ENCODE assay signal across 1 cellular context in the genomic region with DNA sequence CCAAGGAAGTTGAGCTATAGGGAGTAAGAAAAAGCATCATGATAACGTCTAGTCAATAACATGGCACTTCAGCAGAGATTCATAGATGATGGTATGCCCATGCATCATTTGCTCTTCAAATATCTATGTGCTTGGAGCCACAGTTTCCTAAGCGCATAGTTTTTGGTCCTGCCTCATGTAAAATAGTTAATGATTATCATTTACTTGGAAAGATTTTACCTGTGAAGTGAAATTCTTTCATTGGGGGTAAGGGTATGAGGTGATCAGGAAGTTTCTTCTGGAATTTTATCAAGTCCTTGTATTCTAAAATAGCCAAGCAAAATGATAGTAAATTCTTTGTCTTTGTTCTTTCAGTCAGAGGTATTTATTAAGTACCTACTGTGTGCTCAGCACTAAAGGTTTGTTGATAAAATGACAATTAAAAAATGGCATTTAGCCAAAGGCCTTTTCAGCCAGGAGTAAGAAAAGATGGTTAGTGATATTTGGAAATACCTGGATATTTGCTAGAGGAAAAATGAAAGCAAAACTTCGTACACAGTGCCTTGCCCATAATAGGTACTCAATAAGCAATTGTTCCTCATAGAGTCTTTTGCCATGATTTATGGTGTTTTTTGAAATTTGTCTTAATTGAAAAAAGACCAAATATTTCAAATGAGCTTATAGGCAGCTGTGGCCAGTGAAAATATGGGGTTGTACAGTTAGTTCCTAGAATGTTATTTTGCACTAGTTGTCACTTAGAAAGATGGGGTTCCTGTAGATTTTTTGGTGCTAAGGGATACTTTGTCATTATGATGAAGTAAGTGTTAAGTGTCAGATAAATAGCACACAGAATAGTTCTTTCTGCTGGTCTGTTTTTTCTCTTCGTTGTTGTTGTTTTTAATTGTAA.
TF ChIP-seq lines count a peak whose summit lies in the region.

No MANE protein-coding gene starts in this region.

TF ChIP-seq in K562, 482 proteins besides CTCF, POLR2A, EP300 and RAD21 (continued from another document and continues in another):
- TF ChIP-seq, protein P1, sequence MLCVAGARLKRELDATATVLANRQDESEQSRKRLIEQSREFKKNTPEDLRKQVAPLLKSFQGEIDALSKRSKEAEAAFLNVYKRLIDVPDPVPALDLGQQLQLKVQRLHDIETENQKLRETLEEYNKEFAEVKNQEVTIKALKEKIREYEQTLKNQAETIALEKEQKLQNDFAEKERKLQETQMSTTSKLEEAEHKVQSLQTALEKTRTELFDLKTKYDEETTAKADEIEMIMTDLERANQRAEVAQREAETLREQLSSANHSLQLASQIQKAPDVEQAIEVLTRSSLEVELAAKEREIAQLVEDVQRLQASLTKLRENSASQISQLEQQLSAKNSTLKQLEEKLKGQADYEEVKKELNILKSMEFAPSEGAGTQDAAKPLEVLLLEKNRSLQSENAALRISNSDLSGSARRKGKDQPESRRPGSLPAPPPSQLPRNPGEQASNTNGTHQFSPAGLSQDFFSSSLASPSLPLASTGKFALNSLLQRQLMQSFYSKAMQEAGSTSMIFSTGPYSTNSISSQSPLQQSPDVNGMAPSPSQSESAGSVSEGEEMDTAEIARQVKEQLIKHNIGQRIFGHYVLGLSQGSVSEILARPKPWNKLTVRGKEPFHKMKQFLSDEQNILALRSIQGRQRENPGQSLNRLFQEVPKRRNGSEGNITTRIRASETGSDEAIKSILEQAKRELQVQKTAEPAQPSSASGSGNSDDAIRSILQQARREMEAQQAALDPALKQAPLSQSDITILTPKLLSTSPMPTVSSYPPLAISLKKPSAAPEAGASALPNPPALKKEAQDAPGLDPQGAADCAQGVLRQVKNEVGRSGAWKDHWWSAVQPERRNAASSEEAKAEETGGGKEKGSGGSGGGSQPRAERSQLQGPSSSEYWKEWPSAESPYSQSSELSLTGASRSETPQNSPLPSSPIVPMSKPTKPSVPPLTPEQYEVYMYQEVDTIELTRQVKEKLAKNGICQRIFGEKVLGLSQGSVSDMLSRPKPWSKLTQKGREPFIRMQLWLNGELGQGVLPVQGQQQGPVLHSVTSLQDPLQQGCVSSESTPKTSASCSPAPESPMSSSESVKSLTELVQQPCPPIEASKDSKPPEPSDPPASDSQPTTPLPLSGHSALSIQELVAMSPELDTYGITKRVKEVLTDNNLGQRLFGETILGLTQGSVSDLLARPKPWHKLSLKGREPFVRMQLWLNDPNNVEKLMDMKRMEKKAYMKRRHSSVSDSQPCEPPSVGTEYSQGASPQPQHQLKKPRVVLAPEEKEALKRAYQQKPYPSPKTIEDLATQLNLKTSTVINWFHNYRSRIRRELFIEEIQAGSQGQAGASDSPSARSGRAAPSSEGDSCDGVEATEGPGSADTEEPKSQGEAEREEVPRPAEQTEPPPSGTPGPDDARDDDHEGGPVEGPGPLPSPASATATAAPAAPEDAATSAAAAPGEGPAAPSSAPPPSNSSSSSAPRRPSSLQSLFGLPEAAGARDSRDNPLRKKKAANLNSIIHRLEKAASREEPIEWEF (CRISPR knock-in tag; IDR thresholded peaks at IDR 0.05) = peak; percentile 78
- TF ChIP-seq, protein P2, sequence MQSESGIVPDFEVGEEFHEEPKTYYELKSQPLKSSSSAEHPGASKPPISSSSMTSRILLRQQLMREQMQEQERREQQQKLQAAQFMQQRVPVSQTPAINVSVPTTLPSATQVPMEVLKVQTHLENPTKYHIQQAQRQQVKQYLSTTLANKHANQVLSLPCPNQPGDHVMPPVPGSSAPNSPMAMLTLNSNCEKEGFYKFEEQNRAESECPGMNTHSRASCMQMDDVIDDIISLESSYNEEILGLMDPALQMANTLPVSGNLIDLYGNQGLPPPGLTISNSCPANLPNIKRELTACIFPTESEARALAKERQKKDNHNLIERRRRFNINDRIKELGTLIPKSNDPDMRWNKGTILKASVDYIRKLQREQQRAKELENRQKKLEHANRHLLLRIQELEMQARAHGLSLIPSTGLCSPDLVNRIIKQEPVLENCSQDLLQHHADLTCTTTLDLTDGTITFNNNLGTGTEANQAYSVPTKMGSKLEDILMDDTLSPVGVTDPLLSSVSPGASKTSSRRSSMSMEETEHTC (IDR thresholded peaks at IDR 0.05) = no peak
- TF ChIP-seq, protein P3, sequence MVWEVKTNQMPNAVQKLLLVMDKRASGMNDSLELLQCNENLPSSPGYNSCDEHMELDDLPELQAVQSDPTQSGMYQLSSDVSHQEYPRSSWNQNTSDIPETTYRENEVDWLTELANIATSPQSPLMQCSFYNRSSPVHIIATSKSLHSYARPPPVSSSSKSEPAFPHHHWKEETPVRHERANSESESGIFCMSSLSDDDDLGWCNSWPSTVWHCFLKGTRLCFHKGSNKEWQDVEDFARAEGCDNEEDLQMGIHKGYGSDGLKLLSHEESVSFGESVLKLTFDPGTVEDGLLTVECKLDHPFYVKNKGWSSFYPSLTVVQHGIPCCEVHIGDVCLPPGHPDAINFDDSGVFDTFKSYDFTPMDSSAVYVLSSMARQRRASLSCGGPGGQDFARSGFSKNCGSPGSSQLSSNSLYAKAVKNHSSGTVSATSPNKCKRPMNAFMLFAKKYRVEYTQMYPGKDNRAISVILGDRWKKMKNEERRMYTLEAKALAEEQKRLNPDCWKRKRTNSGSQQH (CRISPR knock-in tag; IDR thresholded peaks at IDR 0.05) = no peak
- TF ChIP-seq RHOXF2B (CRISPR knock-in tag; conservative IDR thresholded peaks at IDR 0.05) (0 out of 2 replicates have a peak, but pooled peaks have one; percentile 47), SMARCE1 (IDR thresholded peaks at IDR 0.05) (no peak; the same call in 1 of the 2 replicates), LARP7 (IDR thresholded peaks at IDR 0.05) (no peak), ZNF140 (CRISPR knock-in tag; IDR thresholded peaks at IDR 0.05) (no peak), ESRRA (IDR thresholded peaks at IDR 0.05; ENCODE audit: borderline replicate concordance, low read depth) (no peak), ZNF274 (IDR thresholded peaks at IDR 0.05; ENCODE audit: borderline replicate concordance, low read depth, low read length) (no peak), THRAP3 (IDR thresholded peaks at IDR 0.05; ENCODE audit: borderline replicate concordance) (no peak), JUN (IDR thresholded peaks at IDR 0.05; ENCODE audit: borderline replicate concordance, low read depth, low read length) (no peak), JUN (CRISPR knock-in tag; IDR thresholded peaks at IDR 0.05; ENCODE audit: borderline replicate concordance) (no peak), KAT8 (IDR thresholded peaks at IDR 0.05; ENCODE audit: low read depth) (no peak), ETV1 (tag; conservative IDR thresholded peaks at IDR 0.05; ENCODE audit: low read depth) (0 out of 2 replicates have a peak, but pooled peaks have one; percentile 19), GABPB2 (CRISPR knock-in tag; conservative IDR thresholded peaks at IDR 0.05) (no peak; the same call in 1 of the 2 replicates), ZNF134 (CRISPR knock-in tag; conservative IDR thresholded peaks at IDR 0.05) (no peak), EP400 (IDR thresholded peaks at IDR 0.05) (no peak), TEAD4 (IDR thresholded peaks at IDR 0.05; ENCODE audit: low read length) (no peak), TEAD4 (CRISPR knock-in tag; IDR thresholded peaks at IDR 0.05; ENCODE audit: borderline replicate concordance) (no peak), SOX6 (IDR thresholded peaks at IDR 0.05) (no peak), ZNF431 (CRISPR knock-in tag; IDR thresholded peaks at IDR 0.05) (no peak), EZH2 (IDR thresholded peaks at IDR 0.05; ENCODE audit: borderline replicate concordance, low read depth, low read length) (no peak), NFIX (CRISPR knock-in tag; IDR thresholded peaks at IDR 0.05; ENCODE audit: low read depth) (0 out of 2 replicates have a peak, but pooled peaks have one; percentile 5), TFAM (CRISPR knock-in tag; conservative IDR thresholded peaks at IDR 0.05) (no peak), TBP (optimal IDR thresholded peaks at IDR 0.05; ENCODE audit: low read depth, low read length) (no peak), ZNF121 (CRISPR knock-in tag; conservative IDR thresholded peaks at IDR 0.05) (no peak)
- TF ChIP-seq, protein P4, sequence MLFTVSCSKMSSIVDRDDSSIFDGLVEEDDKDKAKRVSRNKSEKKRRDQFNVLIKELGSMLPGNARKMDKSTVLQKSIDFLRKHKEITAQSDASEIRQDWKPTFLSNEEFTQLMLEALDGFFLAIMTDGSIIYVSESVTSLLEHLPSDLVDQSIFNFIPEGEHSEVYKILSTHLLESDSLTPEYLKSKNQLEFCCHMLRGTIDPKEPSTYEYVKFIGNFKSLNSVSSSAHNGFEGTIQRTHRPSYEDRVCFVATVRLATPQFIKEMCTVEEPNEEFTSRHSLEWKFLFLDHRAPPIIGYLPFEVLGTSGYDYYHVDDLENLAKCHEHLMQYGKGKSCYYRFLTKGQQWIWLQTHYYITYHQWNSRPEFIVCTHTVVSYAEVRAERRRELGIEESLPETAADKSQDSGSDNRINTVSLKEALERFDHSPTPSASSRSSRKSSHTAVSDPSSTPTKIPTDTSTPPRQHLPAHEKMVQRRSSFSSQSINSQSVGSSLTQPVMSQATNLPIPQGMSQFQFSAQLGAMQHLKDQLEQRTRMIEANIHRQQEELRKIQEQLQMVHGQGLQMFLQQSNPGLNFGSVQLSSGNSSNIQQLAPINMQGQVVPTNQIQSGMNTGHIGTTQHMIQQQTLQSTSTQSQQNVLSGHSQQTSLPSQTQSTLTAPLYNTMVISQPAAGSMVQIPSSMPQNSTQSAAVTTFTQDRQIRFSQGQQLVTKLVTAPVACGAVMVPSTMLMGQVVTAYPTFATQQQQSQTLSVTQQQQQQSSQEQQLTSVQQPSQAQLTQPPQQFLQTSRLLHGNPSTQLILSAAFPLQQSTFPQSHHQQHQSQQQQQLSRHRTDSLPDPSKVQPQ (CRISPR knock-in tag; IDR thresholded peaks at IDR 0.05; ENCODE audit: borderline replicate concordance) = no peak
- TF ChIP-seq, protein P5, sequence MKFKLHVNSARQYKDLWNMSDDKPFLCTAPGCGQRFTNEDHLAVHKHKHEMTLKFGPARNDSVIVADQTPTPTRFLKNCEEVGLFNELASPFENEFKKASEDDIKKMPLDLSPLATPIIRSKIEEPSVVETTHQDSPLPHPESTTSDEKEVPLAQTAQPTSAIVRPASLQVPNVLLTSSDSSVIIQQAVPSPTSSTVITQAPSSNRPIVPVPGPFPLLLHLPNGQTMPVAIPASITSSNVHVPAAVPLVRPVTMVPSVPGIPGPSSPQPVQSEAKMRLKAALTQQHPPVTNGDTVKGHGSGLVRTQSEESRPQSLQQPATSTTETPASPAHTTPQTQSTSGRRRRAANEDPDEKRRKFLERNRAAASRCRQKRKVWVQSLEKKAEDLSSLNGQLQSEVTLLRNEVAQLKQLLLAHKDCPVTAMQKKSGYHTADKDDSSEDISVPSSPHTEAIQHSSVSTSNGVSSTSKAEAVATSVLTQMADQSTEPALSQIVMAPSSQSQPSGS (CRISPR knock-in tag; IDR thresholded peaks at IDR 0.05) = no peak
- TF ChIP-seq, protein P6, sequence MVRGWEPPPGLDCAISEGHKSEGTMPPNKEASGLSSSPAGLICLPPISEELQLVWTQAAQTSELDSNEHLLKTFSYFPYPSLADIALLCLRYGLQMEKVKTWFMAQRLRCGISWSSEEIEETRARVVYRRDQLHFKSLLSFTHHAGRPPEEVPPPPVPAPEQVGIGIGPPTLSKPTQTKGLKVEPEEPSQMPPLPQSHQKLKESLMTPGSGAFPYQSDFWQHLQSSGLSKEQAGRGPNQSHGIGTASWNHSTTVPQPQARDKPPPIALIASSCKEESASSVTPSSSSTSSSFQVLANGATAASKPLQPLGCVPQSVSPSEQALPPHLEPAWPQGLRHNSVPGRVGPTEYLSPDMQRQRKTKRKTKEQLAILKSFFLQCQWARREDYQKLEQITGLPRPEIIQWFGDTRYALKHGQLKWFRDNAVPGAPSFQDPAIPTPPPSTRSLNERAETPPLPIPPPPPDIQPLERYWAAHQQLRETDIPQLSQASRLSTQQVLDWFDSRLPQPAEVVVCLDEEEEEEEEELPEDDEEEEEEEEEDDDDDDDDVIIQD (CRISPR knock-in tag; IDR thresholded peaks at IDR 0.05) = no peak
- TF ChIP-seq, protein P7, sequence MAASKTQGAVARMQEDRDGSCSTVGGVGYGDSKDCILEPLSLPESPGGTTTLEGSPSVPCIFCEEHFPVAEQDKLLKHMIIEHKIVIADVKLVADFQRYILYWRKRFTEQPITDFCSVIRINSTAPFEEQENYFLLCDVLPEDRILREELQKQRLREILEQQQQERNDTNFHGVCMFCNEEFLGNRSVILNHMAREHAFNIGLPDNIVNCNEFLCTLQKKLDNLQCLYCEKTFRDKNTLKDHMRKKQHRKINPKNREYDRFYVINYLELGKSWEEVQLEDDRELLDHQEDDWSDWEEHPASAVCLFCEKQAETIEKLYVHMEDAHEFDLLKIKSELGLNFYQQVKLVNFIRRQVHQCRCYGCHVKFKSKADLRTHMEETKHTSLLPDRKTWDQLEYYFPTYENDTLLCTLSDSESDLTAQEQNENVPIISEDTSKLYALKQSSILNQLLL (CRISPR knock-in tag; IDR thresholded peaks at IDR 0.05; ENCODE audit: borderline replicate concordance) = no peak
- TF ChIP-seq, protein P8, sequence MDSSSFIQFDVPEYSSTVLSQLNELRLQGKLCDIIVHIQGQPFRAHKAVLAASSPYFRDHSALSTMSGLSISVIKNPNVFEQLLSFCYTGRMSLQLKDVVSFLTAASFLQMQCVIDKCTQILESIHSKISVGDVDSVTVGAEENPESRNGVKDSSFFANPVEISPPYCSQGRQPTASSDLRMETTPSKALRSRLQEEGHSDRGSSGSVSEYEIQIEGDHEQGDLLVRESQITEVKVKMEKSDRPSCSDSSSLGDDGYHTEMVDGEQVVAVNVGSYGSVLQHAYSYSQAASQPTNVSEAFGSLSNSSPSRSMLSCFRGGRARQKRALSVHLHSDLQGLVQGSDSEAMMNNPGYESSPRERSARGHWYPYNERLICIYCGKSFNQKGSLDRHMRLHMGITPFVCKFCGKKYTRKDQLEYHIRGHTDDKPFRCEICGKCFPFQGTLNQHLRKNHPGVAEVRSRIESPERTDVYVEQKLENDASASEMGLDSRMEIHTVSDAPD (CRISPR knock-in tag; IDR thresholded peaks at IDR 0.05) = peak; percentile 71; the same call in 1 of the 2 replicates
- TF ChIP-seq, protein P9, sequence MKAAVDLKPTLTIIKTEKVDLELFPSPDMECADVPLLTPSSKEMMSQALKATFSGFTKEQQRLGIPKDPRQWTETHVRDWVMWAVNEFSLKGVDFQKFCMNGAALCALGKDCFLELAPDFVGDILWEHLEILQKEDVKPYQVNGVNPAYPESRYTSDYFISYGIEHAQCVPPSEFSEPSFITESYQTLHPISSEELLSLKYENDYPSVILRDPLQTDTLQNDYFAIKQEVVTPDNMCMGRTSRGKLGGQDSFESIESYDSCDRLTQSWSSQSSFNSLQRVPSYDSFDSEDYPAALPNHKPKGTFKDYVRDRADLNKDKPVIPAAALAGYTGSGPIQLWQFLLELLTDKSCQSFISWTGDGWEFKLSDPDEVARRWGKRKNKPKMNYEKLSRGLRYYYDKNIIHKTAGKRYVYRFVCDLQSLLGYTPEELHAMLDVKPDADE (conservative IDR thresholded peaks at IDR 0.05; ENCODE audit: control insufficient read depth, low read depth, low read length) = no peak
- TF ChIP-seq, protein P10, sequence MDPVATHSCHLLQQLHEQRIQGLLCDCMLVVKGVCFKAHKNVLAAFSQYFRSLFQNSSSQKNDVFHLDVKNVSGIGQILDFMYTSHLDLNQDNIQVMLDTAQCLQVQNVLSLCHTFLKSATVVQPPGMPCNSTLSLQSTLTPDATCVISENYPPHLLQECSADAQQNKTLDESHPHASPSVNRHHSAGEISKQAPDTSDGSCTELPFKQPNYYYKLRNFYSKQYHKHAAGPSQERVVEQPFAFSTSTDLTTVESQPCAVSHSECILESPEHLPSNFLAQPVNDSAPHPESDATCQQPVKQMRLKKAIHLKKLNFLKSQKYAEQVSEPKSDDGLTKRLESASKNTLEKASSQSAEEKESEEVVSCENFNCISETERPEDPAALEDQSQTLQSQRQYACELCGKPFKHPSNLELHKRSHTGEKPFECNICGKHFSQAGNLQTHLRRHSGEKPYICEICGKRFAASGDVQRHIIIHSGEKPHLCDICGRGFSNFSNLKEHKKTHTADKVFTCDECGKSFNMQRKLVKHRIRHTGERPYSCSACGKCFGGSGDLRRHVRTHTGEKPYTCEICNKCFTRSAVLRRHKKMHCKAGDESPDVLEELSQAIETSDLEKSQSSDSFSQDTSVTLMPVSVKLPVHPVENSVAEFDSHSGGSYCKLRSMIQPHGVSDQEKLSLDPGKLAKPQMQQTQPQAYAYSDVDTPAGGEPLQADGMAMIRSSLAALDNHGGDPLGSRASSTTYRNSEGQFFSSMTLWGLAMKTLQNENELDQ (CRISPR knock-in tag; IDR thresholded peaks at IDR 0.05; ENCODE audit: borderline replicate concordance) = no peak
